In the genomic region with DNA sequence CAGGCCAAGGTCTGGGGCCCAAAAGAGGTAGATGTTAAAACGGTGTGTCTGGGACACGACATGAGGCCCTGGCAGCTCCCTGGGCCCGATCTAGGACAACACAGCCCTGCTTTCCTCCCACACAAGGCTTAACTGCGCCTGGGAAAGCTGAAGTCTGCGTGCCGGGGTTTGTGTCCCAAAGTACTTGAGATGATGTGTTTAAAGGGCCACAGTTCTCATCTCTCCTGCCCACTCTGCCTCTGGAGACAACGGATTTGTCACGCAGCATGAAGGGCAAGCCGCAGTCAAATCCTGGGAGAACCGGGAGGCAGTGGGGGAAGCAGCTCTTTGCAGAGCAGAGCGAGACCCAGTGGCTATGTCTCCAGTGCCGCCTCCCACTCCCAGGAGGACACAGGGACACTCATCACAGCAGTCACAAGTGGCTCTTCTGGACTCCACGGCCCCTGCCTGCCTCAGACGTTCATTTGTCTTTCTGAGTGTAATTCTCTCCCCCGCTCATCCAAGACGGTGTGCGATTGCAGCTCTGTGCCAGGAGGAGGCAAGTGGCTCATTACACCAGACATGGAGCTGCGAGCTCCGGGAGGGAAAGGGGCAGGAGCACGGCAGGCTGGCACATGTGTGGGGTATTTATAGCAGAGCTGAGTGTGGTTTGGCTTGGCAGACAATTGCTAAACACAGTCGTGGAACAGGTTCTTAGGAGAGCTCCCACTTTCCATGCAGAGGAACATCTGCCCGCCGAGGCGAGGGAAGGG, we compare ENCODE assay signal across 9 cellular contexts. TPM values are rescaled to one million over a fixed set of nuclear protein-coding genes. Genes with fewer than 3 reads are reported as not detected.
A peak's percentile ranks its signal among the peaks of the same experiment; 100 is the strongest.
DNase-seq lines count a peak whose midpoint lies in the region; ATAC-seq and TF ChIP-seq lines count a peak whose summit lies in the region.
"Had no signal": no experiment of that assay in that cellular context is flagged by ENCODE, and none has a peak within 500 bp of the region (broad histone marks: within the 10 kb centered on the region; RNA-seq: fewer than 3 reads in every experiment).

No MANE protein-coding gene starts in this region.

- no peak overlapping the region for H2BK12ac ChIP-seq in H9 (ENCODE audit: insufficient read length, low read depth, low read length)

- H3K14ac ChIP-seq in H9 (ENCODE audit: insufficient read depth, low read length), result 0 out of 2 replicates have a peak overlapping the region, but pooled peaks have one; percentile 13

- no peaks in the 10 kb centered on the region; a peak in 1 of 7 replicates for H3K36me3 Mint-ChIP-seq in H9 (ENCODE audit: insufficient read depth in 1 of 3, low read depth in 3 of 3)
- no peaks in the 10 kb centered on the region for H3K36me3 Mint-ChIP-seq in activated CD8-positive, alpha-beta memory T cell treated with anti-CD3 and anti-CD28 coated beads, Interleukin-2, amount 10 ng/mL, durations not matched to agents 7 days and 5 days

- no peak overlapping the region for H4K91ac ChIP-seq in H9 (ENCODE audit: insufficient read length, low read depth, low read length)

- H3K27me3 Mint-ChIP-seq in H9 (ENCODE audit: low read depth), result peaks cover 16% of the 10 kb centered on the region
- H3K27me3 Mint-ChIP-seq in activated CD8-positive, alpha-beta memory T cell treated with anti-CD3 and anti-CD28 coated beads, Interleukin-2, amount 10 ng/mL, durations not matched to agents 7 days and 5 days, result peaks cover 10% of the 10 kb centered on the region

- no peak overlapping the region for H2BK15ac ChIP-seq in H9 (ENCODE audit: low read depth, low read length)

- no peak overlapping the region for H2BK5ac ChIP-seq in H9 (ENCODE audit: insufficient read length, low read length)

- no peak overlapping the region for H3K4me2 ChIP-seq in H9 (ENCODE audit: insufficient read depth, insufficient read length, low read length)

- intact Hi-C loops in left cardiac atrium (cut with DNase I), result no loop called here

- ATAC-seq in RWPE2 (ENCODE audit: low read depth) (peak; percentile 98), left cardiac atrium (peak; percentile 83 to 89)
- no peak for ATAC-seq in activated CD8-positive, alpha-beta memory T cell treated with anti-CD3 and anti-CD28 coated beads, Interleukin-2, amount 10 ng/mL, durations not matched to agents 7 days and 5 days

- H4K20me1 ChIP-seq in H9 (ENCODE audit: control insufficient read depth, insufficient read depth, insufficient read length), result no peaks in the 10 kb centered on the region

- DNase-seq in H9 (no peak), RWPE2 (ENCODE audit: low spot score) (peak; percentile 88), left cardiac atrium (no peak), NOMO-1 treated with DMSO at 0.1 percent for 48 hours (lab: John Stamatoyannopoulos, UW; ENCODE audit: unreplicated experiment) (no peak), mucosa of gallbladder (ENCODE audit: low spot score) (no peak)
- no peak for DNase-seq in activated CD8-positive, alpha-beta memory T cell treated with anti-CD3 and anti-CD28 coated beads, Interleukin-2, amount 10 ng/mL, durations not matched to agents 7 days and 5 days
- DNase-seq in stimulated activated CD4-positive, alpha-beta T cell treated with anti-CD3 and anti-CD28 coated beads, Interleukin-12 subunit alpha, Interleukin-12 subunit beta, amount 100 ng/mL, for 4 hours, result no peak

- H3K36me3 ChIP-seq in RWPE2 (ENCODE audit: low read depth), result no peaks in the 10 kb centered on the region
- H3K36me3 ChIP-seq in skeletal muscle tissue (ENCODE audit: control insufficient read depth in 3 of 3, insufficient read depth in 3 of 3, low read length in 3 of 3), result no peaks in the 10 kb centered on the region

- CTCF ChIA-PET in activated CD8-positive, alpha-beta memory T cell treated with anti-CD3 and anti-CD28 coated beads, Interleukin-2, amount 10 ng/mL, durations not matched to agents 7 days and 5 days (lab: Charles Lee), result no interaction called here

- no peaks in the 10 kb centered on the region for H3K23me2 ChIP-seq in H9 (ENCODE audit: insufficient read length, low read depth, low read length, poor library complexity, severe bottlenecking)

- H3K27ac ChIP-seq in H9 (ENCODE audit: insufficient read length, low read depth, low read length) (no peak overlapping the region), RWPE2 (ENCODE audit: poor library complexity, severe bottlenecking) (no peak overlapping the region), skeletal muscle tissue (ENCODE audit: low read depth, low read length) (peak overlapping the region; percentile 52)
- H3K27ac ChIP-seq: parathyroid adenoma had no signal

- H3K56ac ChIP-seq in H9 (ENCODE audit: insufficient read length, low read depth, low read length), result no peak overlapping the region

- no CpG with 5 or more reads among the region's 24 CpGs for WGBS in H9 (ENCODE audit: extremely low coverage, insufficient read length, low lambda C conversion rate)

- no peak overlapping the region; a peak in 1 of 7 replicates for H3K27ac Mint-ChIP-seq in H9
- H3K27ac Mint-ChIP-seq in activated CD8-positive, alpha-beta memory T cell treated with anti-CD3 and anti-CD28 coated beads, Interleukin-2, amount 10 ng/mL, durations not matched to agents 7 days and 5 days, result no peak overlapping the region

- no peaks in the 10 kb centered on the region for H3K4me1 ChIP-seq in H9 (ENCODE audit: insufficient read depth, low read length)
- peaks cover 10% of the 10 kb centered on the region for H3K4me1 ChIP-seq in RWPE2 (ENCODE audit: insufficient read depth, poor library complexity, severe bottlenecking)
- peaks cover 17 to 20% (median 17%) of the 10 kb centered on the region in 3 donors for H3K4me1 ChIP-seq in skeletal muscle tissue (ENCODE audit: control insufficient read depth in 3 of 3, insufficient read depth in 3 of 3, low read length in 3 of 3)

- peaks cover 8 to 34% of the 10 kb centered on the region in 2 experiments for H3K4me1 Mint-ChIP-seq in H9
- H3K4me1 Mint-ChIP-seq in activated CD8-positive, alpha-beta memory T cell treated with anti-CD3 and anti-CD28 coated beads, Interleukin-2, amount 10 ng/mL, durations not matched to agents 7 days and 5 days, result peaks cover 20% of the 10 kb centered on the region

- no peaks in the 10 kb centered on the region for H3K79me2 ChIP-seq in H9 (ENCODE audit: insufficient read depth, low read length)
- H3K79me2 ChIP-seq: parathyroid adenoma had no signal

- H3K27me3 ChIP-seq in H9 (ENCODE audit: insufficient read depth, low read length) (no peaks in the 10 kb centered on the region), RWPE2 (ENCODE audit: insufficient read depth, poor library complexity, severe bottlenecking) (no peaks in the 10 kb centered on the region), skeletal muscle tissue (ENCODE audit: control insufficient read depth in 3 of 3, insufficient read depth in 3 of 3, low read length in 3 of 3) (peaks cover 0 to 3% (median 0%) of the 10 kb centered on the region in 3 donors)

- H2AK5ac ChIP-seq in H9 (ENCODE audit: insufficient read length, low read length), result no peak overlapping the region

- no peak overlapping the region for H3K18ac ChIP-seq in H9 (ENCODE audit: insufficient read length, low read depth, low read length)

- no peak overlapping the region for H3K4me3 ChIP-seq in RWPE2 (ENCODE audit: severe bottlenecking)
- peak overlapping the region; percentile 57 to 75 (median 62) for H3K4me3 ChIP-seq in skeletal muscle tissue (ENCODE audit: low read length in 3 of 3)

- H3K79me1 ChIP-seq in H9 (ENCODE audit: insufficient read depth, low read depth, low read length, poor library complexity, severe bottlenecking), result no peaks in the 10 kb centered on the region

- H3K4ac ChIP-seq in H9 (ENCODE audit: low read depth, low read length), result no peak overlapping the region

- H3K9me3 ChIP-seq in H9 (ENCODE audit: control insufficient read depth, low read depth, low read length) (no peaks in the 10 kb centered on the region), RWPE2 (ENCODE audit: severe bottlenecking) (no peaks in the 10 kb centered on the region), skeletal muscle tissue (ENCODE audit: control insufficient read depth in 3 of 3, low read length in 3 of 3) (no peaks in the 10 kb centered on the region)

- no peak overlapping the region for H3K4me3 Mint-ChIP-seq in H9
- H3K4me3 Mint-ChIP-seq in activated CD8-positive, alpha-beta memory T cell treated with anti-CD3 and anti-CD28 coated beads, Interleukin-2, amount 10 ng/mL, durations not matched to agents 7 days and 5 days, result no peak overlapping the region

- H3K9ac ChIP-seq in H9 (ENCODE audit: extremely low read depth, insufficient read length, low read length) (no peak overlapping the region), skeletal muscle tissue (ENCODE audit: low read depth in 1 of 3, low read length in 3 of 3) (peak overlapping the region in 2 of 3 donors; percentile 12 to 77)
- H3K9ac ChIP-seq: parathyroid adenoma had no signal

- no peak overlapping the region for H4K8ac ChIP-seq in H9 (replicated peaks; ENCODE audit: insufficient read length, low read depth, low read length)

- TF ChIP-seq CTCF in H9 (conservative IDR thresholded peaks at IDR 0.05) (no peak; the same call in 2 of the 3 replicates), RWPE2 (IDR thresholded peaks at IDR 0.05; ENCODE audit: poor library complexity, severe bottlenecking) (peak; percentile 30)

- H4K5ac ChIP-seq in H9 (ENCODE audit: insufficient read length, low read depth, low read length), result no peak overlapping the region

- H2AFZ ChIP-seq in H9 (ENCODE audit: low read length), result no peak overlapping the region
- H2AFZ ChIP-seq: parathyroid adenoma had no signal

- H3T11ph ChIP-seq in H9 (ENCODE audit: low read length), result no peak overlapping the region

- H2BK120ac ChIP-seq in H9 (ENCODE audit: low read depth, low read length, poor library complexity, severe bottlenecking), result no peak overlapping the region

- H2BK20ac ChIP-seq in H9 (ENCODE audit: low read depth, low read length, poor library complexity, severe bottlenecking), result no peak overlapping the region

- no peak overlapping the region for H3K23ac ChIP-seq in H9 (ENCODE audit: insufficient read length, low read depth, low read length)

- H3K9me3 Mint-ChIP-seq in H9, result no peaks in the 10 kb centered on the region
- H3K9me3 Mint-ChIP-seq in activated CD8-positive, alpha-beta memory T cell treated with anti-CD3 and anti-CD28 coated beads, Interleukin-2, amount 10 ng/mL, durations not matched to agents 7 days and 5 days (ENCODE audit: low read depth), result no peaks in the 10 kb centered on the region

RNA-seq across cellular contexts. Expression of gene SEMA4C, which starts 57.7 kb away (rescaled TPM):
- 81.6 and 87.2 TPM in 2 replicates for total RNA-seq in H9 (2021)
- total RNA-seq in left cardiac atrium, result 10 to 100 TPM; 22.1 to 24.8 TPM
- total RNA-seq in skeletal muscle tissue, result 29.7 TPM
- 10 to 100 TPM in 1 of 2 experiments, 1 to 10 TPM in 1; 9.7 to 11.6 TPM for total RNA-seq in activated CD8-positive, alpha-beta memory T cell treated with anti-CD3 and anti-CD28 coated beads, Interleukin-2, amount 10 ng/mL, durations not matched to agents 7 days and 5 days
- 42.3 TPM for total RNA-seq in mucosa of gallbladder

RNA-seq across cellular contexts. Expression of gene FAM178B, which starts 58.8 kb away (rescaled TPM):
- 0.24 and 0.39 TPM in 2 replicates for total RNA-seq in H9 (2021)
- under 1 TPM in 1 of 2 donors, not detected in 1; 0.44 TPM for total RNA-seq in left cardiac atrium
- total RNA-seq in skeletal muscle tissue, result 2.1 TPM
- not detected for total RNA-seq in activated CD8-positive, alpha-beta memory T cell treated with anti-CD3 and anti-CD28 coated beads, Interleukin-2, amount 10 ng/mL, durations not matched to agents 7 days and 5 days
- total RNA-seq in mucosa of gallbladder, result 0.92 TPM
